10 cellular contexts compared by ENCODE assay signal in the genomic region with DNA sequence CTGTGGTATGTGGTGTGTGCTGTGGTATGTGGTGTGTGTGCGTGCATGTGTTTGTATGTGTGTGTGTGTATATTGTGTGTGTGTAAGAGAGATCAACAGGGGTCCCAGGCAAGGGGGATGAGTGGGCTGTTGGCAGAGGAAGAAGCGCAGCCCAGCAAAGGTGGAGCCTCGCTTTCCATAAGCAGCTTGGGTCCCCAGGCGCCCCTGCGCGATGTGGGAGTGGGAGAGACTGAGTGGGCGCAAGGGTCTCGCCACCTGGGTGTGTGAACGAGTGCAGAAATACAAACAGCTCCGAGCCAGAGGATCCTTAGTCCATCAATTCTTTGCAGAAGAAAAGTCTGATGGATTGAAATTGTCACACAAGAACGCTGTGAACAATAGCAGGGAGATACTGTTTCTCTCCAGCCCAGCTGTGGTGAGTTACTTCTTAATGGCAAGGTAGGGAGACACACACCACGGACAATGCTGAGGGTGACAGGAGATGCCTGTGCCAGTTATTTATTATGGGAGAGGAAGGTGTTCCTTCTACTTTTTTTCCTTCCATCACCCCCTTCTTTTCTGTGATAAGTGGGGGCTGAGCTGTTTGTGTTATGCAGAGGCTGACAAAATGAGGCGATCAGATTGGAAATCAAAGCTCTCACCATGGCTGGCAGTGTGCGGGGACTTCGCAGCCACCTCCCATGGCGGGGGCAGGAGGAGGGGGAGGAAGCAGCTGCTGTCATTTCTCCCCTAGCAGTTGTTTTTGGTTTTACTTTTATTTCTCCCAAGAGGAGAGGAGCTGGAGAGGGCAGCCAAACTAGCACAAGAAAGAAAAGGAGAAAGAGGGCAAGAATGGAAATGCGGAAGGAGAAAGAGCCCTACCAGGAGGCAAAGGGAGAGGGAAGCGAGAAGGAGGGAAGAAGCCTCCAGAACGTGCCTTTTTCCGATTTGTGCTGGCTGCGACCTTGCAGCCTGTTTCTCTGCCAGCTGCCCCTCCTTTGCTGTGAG.
DNase-seq lines count a peak whose midpoint lies in the region; TF ChIP-seq lines count a peak whose summit lies in the region.
"Had no signal": no experiment of that assay in that cellular context is flagged by ENCODE, and none has a peak within 500 bp of the region (broad histone marks: within the 10 kb centered on the region; RNA-seq: fewer than 3 reads in every experiment).

No MANE protein-coding gene starts in this region.

- H3K79me2 ChIP-seq in neural progenitor cell (ENCODE audit: low read depth), result no peaks in the 10 kb centered on the region

- peak; percentile 25 for DNase-seq in DMS53 (lab: John Stamatoyannopoulos, UW)
- no peak for DNase-seq in DMS53 treated with DMSO at 0.1 percent for 48 hours (lab: John Stamatoyannopoulos, UW; ENCODE audit: unreplicated experiment)
- DNase-seq in NCI-H510A (lab: John Stamatoyannopoulos, UW), result peak; percentile 43
- DNase-seq in esophagus muscularis mucosa (ENCODE audit: extremely low spot score), result no peak
- peak; percentile 52 for DNase-seq in neural progenitor cell (ENCODE audit: low spot score)
- DNase-seq in UCSD-AML1 (lab: John Stamatoyannopoulos, UW; ENCODE audit: unreplicated experiment), result no peak
- DNase-seq in KBM-7, result no peak
- DNase-seq in H4 (ENCODE audit: low spot score), result no peak

- TF ChIP-seq CTCF in esophagus muscularis mucosa (IDR thresholded peaks at IDR 0.05) (no peak), neural progenitor cell (IDR thresholded peaks at IDR 0.05) (no peak)

- H3K4me2 ChIP-seq in neural progenitor cell, result peak overlapping the region; percentile 73

- H3K9me3 ChIP-seq in esophagus muscularis mucosa (no peaks in the 10 kb centered on the region), neural progenitor cell (ENCODE audit: low read depth) (no peaks in the 10 kb centered on the region)

- H3K27ac Mint-ChIP-seq in neural progenitor cell, result no peak overlapping the region

- peaks cover 18 to 24% (median 21%) of the 10 kb centered on the region in 4 donors for H3K4me1 ChIP-seq in esophagus muscularis mucosa
- peaks cover 7% of the 10 kb centered on the region for H3K4me1 ChIP-seq in neural progenitor cell

- no peak overlapping the region for H3K9ac ChIP-seq in neural progenitor cell

- H3F3A ChIP-seq in neural progenitor cell (ENCODE audit: low read depth), result peaks cover 16% of the 10 kb centered on the region

- H3K9me3 Mint-ChIP-seq in neural progenitor cell, result no peaks in the 10 kb centered on the region

- TF ChIP-seq EP300 in esophagus muscularis mucosa (IDR thresholded peaks at IDR 0.05), result no peak

- TF ChIP-seq POLR2A in esophagus muscularis mucosa (IDR thresholded peaks at IDR 0.05; ENCODE audit: low read depth), result no peak

- intact Hi-C loops in esophagus muscularis mucosa (cut with DNase I), result loop anchor here (5.0 kb wide), 1 partner anchor 259 kb away; no protein-coding TSS in a partner anchor

- H3K27me3 ChIP-seq in esophagus muscularis mucosa (no peaks in the 10 kb centered on the region), neural progenitor cell (no peaks in the 10 kb centered on the region)

- 23% methylated on average over 21 of the region's 21 CpGs for WGBS in esophagus muscularis mucosa

- H3K4me3 ChIP-seq in esophagus muscularis mucosa (peak overlapping the region; percentile 41 to 57 (median 52)), neural progenitor cell (peak overlapping the region; percentile 36)
- H3K4me3 ChIP-seq: lung had no signal

- H2AFZ ChIP-seq in neural progenitor cell (replicated peaks), result peak overlapping the region; percentile 59

- H3K36me3 Mint-ChIP-seq in neural progenitor cell, result no peaks in the 10 kb centered on the region

- no peaks in the 10 kb centered on the region for H3K36me3 ChIP-seq in esophagus muscularis mucosa
- H3K36me3 ChIP-seq in neural progenitor cell, result no peaks in the 10 kb centered on the region

- H4K20me1 ChIP-seq in neural progenitor cell (ENCODE audit: low read depth), result no peaks in the 10 kb centered on the region

- peaks cover 7% of the 10 kb centered on the region for H3K27me3 Mint-ChIP-seq in neural progenitor cell (ENCODE audit: insufficient read depth, low read depth)

- H3K27ac ChIP-seq in esophagus muscularis mucosa (replicated peaks in 1 of 4) (peak overlapping the region; percentile 35 to 51 (median 50)), neural progenitor cell (no peak overlapping the region)
- H3K27ac ChIP-seq: 22Rv1 had no signal

- peaks cover 12% of the 10 kb centered on the region for H3K4me1 Mint-ChIP-seq in neural progenitor cell

- in situ Hi-C loops in KBM-7 (cut with MboI; ENCODE audit: low pct_unique_long_range_greater_than_20kb, low sequenced_read_pairs), result no loop called here

- no peak overlapping the region for H3K4me3 Mint-ChIP-seq in neural progenitor cell

Comparison
In these comparisons a context has a peak if more than half of its experiments do, and no peak if none do; other contexts are left out.
1. DNase-seq: peak in DMS53 (single experiment), NCI-H510A (single experiment) and neural progenitor cell (single experiment); none in DMS53 treated with DMSO at 0.1 percent for 48 hours (single experiment), esophagus muscularis mucosa (single experiment), UCSD-AML1 (single experiment), KBM-7 (single experiment) and H4 (single experiment).